Comparison of ENCODE assay signal across 13 cellular contexts in genomic region chr11:29127456-29127855, GRCh38.
DNase-seq lines count a peak whose midpoint lies in the region; ATAC-seq and FAIRE-seq lines count a peak whose summit lies in the region.
"Had no signal": no experiment of that assay in that cellular context is flagged by ENCODE, and none has a peak within 500 bp of the region (broad histone marks: within the 10 kb centered on the region; RNA-seq: fewer than 3 reads in every experiment).

No MANE protein-coding gene starts in this region.

- FAIRE-seq in RCC 7860 (lab: Jason Lieb, UNC), result peak; percentile 71
- FAIRE-seq: A549 had no signal

- ATAC-seq in HG03520 (IDR thresholded peaks at IDR 0.05; ENCODE audit: unreplicated experiment), result no peak
- ATAC-seq: A549 had no signal

- DNase-seq in RCC 7860 (ENCODE audit: low spot score), result no peak
- peak; percentile 52 for DNase-seq in fibroblast of gingiva (ENCODE audit: low read depth)
- DNase-seq in kidney tubule cell (ENCODE audit: low spot score), result peak; percentile 44
- no peak for DNase-seq in activated CD4-positive, alpha-beta T cell treated with anti-CD3 and anti-CD28 coated beads for 4 hours
- DNase-seq in activated CD4-positive, alpha-beta T cell treated with anti-CD3 and anti-CD28 coated beads, Interleukin-2, amount 50 U/mL, for 4 hours, result no peak
- DNase-seq in putamen (ENCODE audit: low spot score), result no peak
- DNase-seq: AML-193, Calu3, DMS 273 treated with DMSO at 0.1 percent for 48 hours, HCEC 1CT, HFFc6 had no signal

Comparison
In these comparisons a context has a peak if more than half of its experiments do, and no peak if none do; other contexts are left out.
1. DNase-seq: peak in fibroblast of gingiva (single experiment) and kidney tubule cell (single experiment); none in RCC 7860 (single experiment), activated CD4-positive, alpha-beta T cell treated with anti-CD3 and anti-CD28 coated beads for 4 hours (0 of 2), activated CD4-positive, alpha-beta T cell treated with anti-CD3 and anti-CD28 coated beads, Interleukin-2, amount 50 U/mL, for 4 hours (0 of 2) and putamen (single experiment).